Comparison of ENCODE assay signal across 12 cellular contexts in the genomic region with DNA sequence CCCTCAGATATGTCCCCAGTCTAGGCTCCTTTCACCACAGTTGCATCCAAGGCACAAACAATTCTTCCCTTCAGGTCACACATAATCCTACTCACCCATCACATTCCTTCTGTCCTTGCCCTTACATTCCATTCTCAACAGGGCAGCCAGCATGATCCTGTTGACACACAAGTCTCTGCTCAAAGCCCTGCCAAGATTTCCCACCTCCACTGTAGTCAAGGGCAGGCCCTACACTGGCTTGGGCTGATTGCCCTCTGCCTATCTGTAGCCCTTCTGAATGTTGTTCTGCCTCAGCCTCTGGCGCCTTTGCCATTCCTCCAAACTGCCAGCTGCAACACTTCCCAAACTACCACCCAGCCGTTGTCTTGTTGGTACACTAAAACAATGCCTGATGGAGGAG.
"Had no signal": no experiment of that assay in that cellular context is flagged by ENCODE, and none has a peak within 500 bp of the region (broad histone marks: within the 10 kb centered on the region; RNA-seq: fewer than 3 reads in every experiment).

No MANE protein-coding gene starts in this region.

- H3K36me3 Mint-ChIP-seq: natural killer cell treated with Interleukin-12 subunit alpha and Interleukin-12 subunit beta and Interleukin-15 and Interleukin-18, amount 100 ng/mL, for 72 hours; stimulated activated effector memory CD8-positive, alpha-beta T cell treated with anti-CD3 and anti-CD28 coated beads, Interleukin-12 subunit alpha, Interleukin-12 subunit beta, amount 100 ng/mL, for 72 hours had no signal

- H3K9me3 ChIP-seq: thyroid gland, vagina had no signal

- H3K27me3 ChIP-seq: foreskin keratinocyte, thyroid gland, vagina had no signal

- H3K9me3 Mint-ChIP-seq: natural killer cell treated with Interleukin-12 subunit alpha and Interleukin-12 subunit beta and Interleukin-15 and Interleukin-18, amount 100 ng/mL, for 72 hours; stimulated activated effector memory CD8-positive, alpha-beta T cell treated with anti-CD3 and anti-CD28 coated beads, Interleukin-12 subunit alpha, Interleukin-12 subunit beta, amount 100 ng/mL, for 72 hours had no signal

- H3K4me3 ChIP-seq: thyroid gland, vagina had no signal

- DNase-seq: activated CD4-positive, alpha-beta T cell treated with anti-CD3 and anti-CD28 coated beads for 48 hours; activated CD8-positive, alpha-beta memory T cell treated with anti-CD3 and anti-CD28 coated beads for 24 hours; aorta; cerebellar nuclear complex; effector CD8-positive, alpha-beta T cell; head of caudate nucleus; T-helper 17 cell had no signal

- H3K36me3 ChIP-seq: thyroid gland, vagina had no signal

- H3K4me3 Mint-ChIP-seq: natural killer cell treated with Interleukin-12 subunit alpha and Interleukin-12 subunit beta and Interleukin-15 and Interleukin-18, amount 100 ng/mL, for 72 hours; stimulated activated effector memory CD8-positive, alpha-beta T cell treated with anti-CD3 and anti-CD28 coated beads, Interleukin-12 subunit alpha, Interleukin-12 subunit beta, amount 100 ng/mL, for 72 hours; T-helper 17 cell had no signal

- H3K27ac ChIP-seq: foreskin keratinocyte, thyroid gland, vagina had no signal

- H3K27ac Mint-ChIP-seq: natural killer cell treated with Interleukin-12 subunit alpha and Interleukin-12 subunit beta and Interleukin-15 and Interleukin-18, amount 100 ng/mL, for 72 hours; stimulated activated effector memory CD8-positive, alpha-beta T cell treated with anti-CD3 and anti-CD28 coated beads, Interleukin-12 subunit alpha, Interleukin-12 subunit beta, amount 100 ng/mL, for 72 hours; T-helper 17 cell had no signal

- H3K27me3 Mint-ChIP-seq: T-helper 17 cell had no signal

- H3K4me1 ChIP-seq: foreskin keratinocyte had no signal

- ATAC-seq: foreskin keratinocyte; natural killer cell treated with Interleukin-12 subunit alpha and Interleukin-12 subunit beta and Interleukin-15 and Interleukin-18, amount 100 ng/mL, for 72 hours; stimulated activated effector memory CD8-positive, alpha-beta T cell treated with anti-CD3 and anti-CD28 coated beads, Interleukin-12 subunit alpha, Interleukin-12 subunit beta, amount 100 ng/mL, for 72 hours; T-helper 17 cell had no signal

- H3K4me1 Mint-ChIP-seq: stimulated activated effector memory CD8-positive, alpha-beta T cell treated with anti-CD3 and anti-CD28 coated beads, Interleukin-12 subunit alpha, Interleukin-12 subunit beta, amount 100 ng/mL, for 72 hours; T-helper 17 cell had no signal
